In genomic region chr7:81469299-81470083, GRCh38 we compare ENCODE assay signal across 15 cellular contexts.
DNase-seq lines count a peak whose midpoint lies in the region; ATAC-seq and TF ChIP-seq lines count a peak whose summit lies in the region.
"Had no signal": no experiment of that assay in that cellular context is flagged by ENCODE, and none has a peak within 500 bp of the region (broad histone marks: within the 10 kb centered on the region; RNA-seq: fewer than 3 reads in every experiment).

No MANE protein-coding gene starts in this region.

- H3K27me3 Mint-ChIP-seq in activated CD8-positive, alpha-beta T cell treated with anti-CD3 and anti-CD28 coated beads, Interleukin-2, amount 10 ng/mL, durations not matched to agents 7 days and 5 days (ENCODE audit: low read depth) = no peaks in the 10 kb centered on the region
- H3K27me3 Mint-ChIP-seq: activated naive CD4-positive, alpha-beta T cell treated with anti-CD3 and anti-CD28 coated beads, Interleukin-2, amount 10 ng/mL, durations not matched to agents 7 days and 5 days had no signal

- intact Hi-C loops in Right ventricle myocardium superior (cut with DNase I) (loop anchor here (5.0 kb wide), 1 partner anchor 772 kb away; no protein-coding TSS in a partner anchor), cardiac septum (cut with DNase I) (loop anchor here (2.0 to 10.0 kb wide), 2 partner anchors 555 to 771 kb away; partner anchors contain the start of gene SEMA3C), aorta (cut with DNase I) (loop anchor here (2.0 kb wide), 1 partner anchor 771 kb away; no protein-coding TSS in a partner anchor)

- H3K27ac ChIP-seq in lung (ENCODE audit: low read depth in 1 of 2, low read length in 1 of 2) (no peak overlapping the region), aorta (ENCODE audit: low read depth in 1 of 2, low read length in 2 of 2) (no peak overlapping the region)
- H3K27ac ChIP-seq: C4-2B, SJCRH30, upper lobe of right lung had no signal

- WGBS in lung, 2 donors = 38 to 44% methylated on average over 4 of the region's 4 CpGs
- WGBS in aorta, 2 donors = 38 to 39% methylated on average over 4 of the region's 4 CpGs

- CTCF ChIA-PET in activated CD8-positive, alpha-beta T cell treated with anti-CD3 and anti-CD28 coated beads, Interleukin-2, amount 10 ng/mL, durations not matched to agents 7 days and 5 days (lab: Charles Lee) = interaction anchor here (1.0 to 1.5 kb wide), 3 partner anchors 10 to 772 kb away, joined by 3 to 5 read pairs (median 5); no protein-coding TSS in a partner anchor

- H3K4me1 ChIP-seq in lung (ENCODE audit: control insufficient read depth in 2 of 2, insufficient read depth in 2 of 2, low read length in 2 of 2) (peaks cover 0 to 6% of the 10 kb centered on the region in 2 donors), aorta (ENCODE audit: control insufficient read depth in 1 of 2, insufficient read depth in 2 of 2, low read length in 2 of 2) (no peaks in the 10 kb centered on the region)
- H3K4me1 ChIP-seq: upper lobe of right lung had no signal

- H3K27ac Mint-ChIP-seq in activated CD8-positive, alpha-beta T cell treated with anti-CD3 and anti-CD28 coated beads, Interleukin-2, amount 10 ng/mL, durations not matched to agents 7 days and 5 days = no peak overlapping the region
- H3K27ac Mint-ChIP-seq: activated naive CD4-positive, alpha-beta T cell treated with anti-CD3 and anti-CD28 coated beads, Interleukin-2, amount 10 ng/mL, durations not matched to agents 7 days and 5 days; endodermal cell had no signal

- H3K27me3 ChIP-seq in lung (ENCODE audit: control insufficient read depth, insufficient read depth) = no peaks in the 10 kb centered on the region
- no peaks in the 10 kb centered on the region for H3K27me3 ChIP-seq in aorta (ENCODE audit: control insufficient read depth in 1 of 2, insufficient read depth in 2 of 2, low read length in 1 of 2)
- H3K27me3 ChIP-seq: SJCRH30, upper lobe of right lung had no signal

- peak; percentile 7 for ATAC-seq in Right ventricle myocardium superior (ENCODE audit: poor library complexity)
- ATAC-seq in lung (ENCODE audit: insufficient read depth, low FRiP score) = peak; percentile 22
- ATAC-seq in aorta (ENCODE audit: low FRiP score) = peak; percentile 19
- ATAC-seq in activated CD8-positive, alpha-beta T cell treated with anti-CD3 and anti-CD28 coated beads, Interleukin-2, amount 10 ng/mL, durations not matched to agents 7 days and 5 days = no peak

- H3K4me3 Mint-ChIP-seq in activated CD8-positive, alpha-beta T cell treated with anti-CD3 and anti-CD28 coated beads, Interleukin-2, amount 10 ng/mL, durations not matched to agents 7 days and 5 days = no peak overlapping the region
- H3K4me3 Mint-ChIP-seq: activated naive CD4-positive, alpha-beta T cell treated with anti-CD3 and anti-CD28 coated beads, Interleukin-2, amount 10 ng/mL, durations not matched to agents 7 days and 5 days; endodermal cell had no signal

- no peaks in the 10 kb centered on the region for H3K9me3 Mint-ChIP-seq in activated CD8-positive, alpha-beta T cell treated with anti-CD3 and anti-CD28 coated beads, Interleukin-2, amount 10 ng/mL, durations not matched to agents 7 days and 5 days (ENCODE audit: insufficient read depth)
- H3K9me3 Mint-ChIP-seq: activated naive CD4-positive, alpha-beta T cell treated with anti-CD3 and anti-CD28 coated beads, Interleukin-2, amount 10 ng/mL, durations not matched to agents 7 days and 5 days; endodermal cell had no signal

- no peak overlapping the region for H3K4me3 ChIP-seq in lung
- H3K4me3 ChIP-seq in aorta (ENCODE audit: low read length in 2 of 2) = no peak overlapping the region
- H3K4me3 ChIP-seq: SJCRH30, upper lobe of right lung had no signal

- H3K4me1 Mint-ChIP-seq in activated CD8-positive, alpha-beta T cell treated with anti-CD3 and anti-CD28 coated beads, Interleukin-2, amount 10 ng/mL, durations not matched to agents 7 days and 5 days (ENCODE audit: low read depth) = no peaks in the 10 kb centered on the region
- H3K4me1 Mint-ChIP-seq: activated naive CD4-positive, alpha-beta T cell treated with anti-CD3 and anti-CD28 coated beads, Interleukin-2, amount 10 ng/mL, durations not matched to agents 7 days and 5 days had no signal

- H3K36me3 ChIP-seq in lung (ENCODE audit: control insufficient read depth in 2 of 2, insufficient read depth in 2 of 2, low read length in 2 of 2) (no peaks in the 10 kb centered on the region), aorta (ENCODE audit: control insufficient read depth in 1 of 2, insufficient read depth in 2 of 2, low read length in 1 of 2) (no peaks in the 10 kb centered on the region)
- H3K36me3 ChIP-seq: SJCRH30, upper lobe of right lung had no signal

- H3K9me3 ChIP-seq in lung (ENCODE audit: control insufficient read depth in 2 of 2, insufficient read depth in 1 of 2, low read length in 1 of 2) (no peaks in the 10 kb centered on the region), aorta (ENCODE audit: control insufficient read depth, low read length) (no peaks in the 10 kb centered on the region)
- H3K9me3 ChIP-seq: upper lobe of right lung had no signal

- TF ChIP-seq CTCF in lung (IDR thresholded peaks at IDR 0.05; ENCODE audit: control extremely low read depth, extremely low read depth) = no peak

- DNase-seq in Right ventricle myocardium superior (no peak), cardiac septum (ENCODE audit: low spot score) (no peak), OCI-M1 (lab: John Stamatoyannopoulos, UW) (peak; percentile 48), lung (ENCODE audit: low spot score) (no peak), aorta (no peak), SKM-1 treated with dmso at 0.1 percent for 144 hours (lab: John Stamatoyannopoulos, UW; ENCODE audit: unreplicated experiment) (no peak), NCI-H187 treated with DMSO at 0.1 percent for 48 hours (lab: John Stamatoyannopoulos, UW) (no peak)
- no peak for DNase-seq in activated CD8-positive, alpha-beta T cell treated with anti-CD3 and anti-CD28 coated beads, Interleukin-2, amount 10 ng/mL, durations not matched to agents 7 days and 5 days
- DNase-seq: activated CD4-positive, alpha-beta T cell treated with anti-CD3 and anti-CD28 coated beads for 4 hours; stimulated activated naive CD4-positive, alpha-beta T cell treated with Interleukin-2 at 50 U/mL for 16 hours had no signal

- POLR2A ChIA-PET in activated CD8-positive, alpha-beta T cell treated with anti-CD3 and anti-CD28 coated beads, Interleukin-2, amount 10 ng/mL, durations not matched to agents 7 days and 5 days (lab: Charles Lee) = no interaction called here

- no peaks in the 10 kb centered on the region for H3K36me3 Mint-ChIP-seq in activated CD8-positive, alpha-beta T cell treated with anti-CD3 and anti-CD28 coated beads, Interleukin-2, amount 10 ng/mL, durations not matched to agents 7 days and 5 days (ENCODE audit: low read depth)
- H3K36me3 Mint-ChIP-seq: activated naive CD4-positive, alpha-beta T cell treated with anti-CD3 and anti-CD28 coated beads, Interleukin-2, amount 10 ng/mL, durations not matched to agents 7 days and 5 days had no signal
